1 cellular context compared by ENCODE assay signal in the genomic region with DNA sequence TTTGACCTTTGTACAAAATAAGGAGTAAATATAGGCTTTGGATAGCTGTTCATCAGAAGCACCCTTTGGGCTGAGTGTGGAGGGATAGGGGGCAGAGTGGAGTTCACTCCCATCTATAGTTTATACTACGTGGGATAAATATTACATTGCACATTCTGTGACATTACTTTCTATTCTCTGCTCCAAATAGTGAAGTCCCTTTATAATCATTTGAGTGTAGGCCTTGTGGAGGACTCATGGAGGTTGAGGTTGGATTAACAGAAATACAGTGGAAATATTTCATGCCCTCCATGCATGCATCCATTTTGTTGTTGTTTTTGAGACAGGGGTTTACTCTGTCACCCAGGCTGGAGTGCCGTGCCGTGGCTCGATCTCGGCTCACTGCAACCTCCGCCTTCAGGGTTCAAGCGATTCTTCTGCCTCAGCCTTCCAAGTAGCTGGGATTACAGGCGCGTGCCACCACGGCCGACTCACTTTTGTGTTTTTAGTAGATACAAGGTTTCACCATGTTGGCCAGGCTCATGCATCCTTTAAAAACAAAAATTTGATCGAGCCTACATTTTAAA.
TF ChIP-seq lines count a peak whose summit lies in the region.

No MANE protein-coding gene starts in this region.

TF ChIP-seq in K562, 482 proteins besides CTCF, POLR2A, EP300 and RAD21 (continued from another document and continues in another):
- TF ChIP-seq, protein P1, sequence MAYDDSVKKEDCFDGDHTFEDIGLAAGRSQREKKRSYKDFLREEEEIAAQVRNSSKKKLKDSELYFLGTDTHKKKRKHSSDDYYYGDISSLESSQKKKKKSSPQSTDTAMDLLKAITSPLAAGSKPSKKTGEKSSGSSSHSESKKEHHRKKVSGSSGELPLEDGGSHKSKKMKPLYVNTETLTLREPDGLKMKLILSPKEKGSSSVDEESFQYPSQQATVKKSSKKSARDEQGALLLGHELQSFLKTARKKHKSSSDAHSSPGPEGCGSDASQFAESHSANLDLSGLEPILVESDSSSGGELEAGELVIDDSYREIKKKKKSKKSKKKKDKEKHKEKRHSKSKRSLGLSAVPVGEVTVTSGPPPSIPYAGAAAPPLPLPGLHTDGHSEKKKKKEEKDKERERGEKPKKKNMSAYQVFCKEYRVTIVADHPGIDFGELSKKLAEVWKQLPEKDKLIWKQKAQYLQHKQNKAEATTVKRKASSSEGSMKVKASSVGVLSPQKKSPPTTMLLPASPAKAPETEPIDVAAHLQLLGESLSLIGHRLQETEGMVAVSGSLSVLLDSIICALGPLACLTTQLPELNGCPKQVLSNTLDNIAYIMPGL (CRISPR knock-in tag; IDR thresholded peaks at IDR 0.05) = no peak
- TF ChIP-seq NR1H2 (CRISPR knock-in tag; IDR thresholded peaks at IDR 0.05) = no peak
- TF ChIP-seq ZNF121 (CRISPR knock-in tag; conservative IDR thresholded peaks at IDR 0.05) = no peak
- TF ChIP-seq, protein P2, sequence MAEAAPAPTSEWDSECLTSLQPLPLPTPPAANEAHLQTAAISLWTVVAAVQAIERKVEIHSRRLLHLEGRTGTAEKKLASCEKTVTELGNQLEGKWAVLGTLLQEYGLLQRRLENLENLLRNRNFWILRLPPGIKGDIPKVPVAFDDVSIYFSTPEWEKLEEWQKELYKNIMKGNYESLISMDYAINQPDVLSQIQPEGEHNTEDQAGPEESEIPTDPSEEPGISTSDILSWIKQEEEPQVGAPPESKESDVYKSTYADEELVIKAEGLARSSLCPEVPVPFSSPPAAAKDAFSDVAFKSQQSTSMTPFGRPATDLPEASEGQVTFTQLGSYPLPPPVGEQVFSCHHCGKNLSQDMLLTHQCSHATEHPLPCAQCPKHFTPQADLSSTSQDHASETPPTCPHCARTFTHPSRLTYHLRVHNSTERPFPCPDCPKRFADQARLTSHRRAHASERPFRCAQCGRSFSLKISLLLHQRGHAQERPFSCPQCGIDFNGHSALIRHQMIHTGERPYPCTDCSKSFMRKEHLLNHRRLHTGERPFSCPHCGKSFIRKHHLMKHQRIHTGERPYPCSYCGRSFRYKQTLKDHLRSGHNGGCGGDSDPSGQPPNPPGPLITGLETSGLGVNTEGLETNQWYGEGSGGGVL (CRISPR knock-in tag; IDR thresholded peaks at IDR 0.05) = no peak
- TF ChIP-seq ZNF57 (CRISPR knock-in tag; IDR thresholded peaks at IDR 0.05) = no peak
- TF ChIP-seq ZNF766 (CRISPR knock-in tag; conservative IDR thresholded peaks at IDR 0.05) = no peak
- TF ChIP-seq, protein P3, sequence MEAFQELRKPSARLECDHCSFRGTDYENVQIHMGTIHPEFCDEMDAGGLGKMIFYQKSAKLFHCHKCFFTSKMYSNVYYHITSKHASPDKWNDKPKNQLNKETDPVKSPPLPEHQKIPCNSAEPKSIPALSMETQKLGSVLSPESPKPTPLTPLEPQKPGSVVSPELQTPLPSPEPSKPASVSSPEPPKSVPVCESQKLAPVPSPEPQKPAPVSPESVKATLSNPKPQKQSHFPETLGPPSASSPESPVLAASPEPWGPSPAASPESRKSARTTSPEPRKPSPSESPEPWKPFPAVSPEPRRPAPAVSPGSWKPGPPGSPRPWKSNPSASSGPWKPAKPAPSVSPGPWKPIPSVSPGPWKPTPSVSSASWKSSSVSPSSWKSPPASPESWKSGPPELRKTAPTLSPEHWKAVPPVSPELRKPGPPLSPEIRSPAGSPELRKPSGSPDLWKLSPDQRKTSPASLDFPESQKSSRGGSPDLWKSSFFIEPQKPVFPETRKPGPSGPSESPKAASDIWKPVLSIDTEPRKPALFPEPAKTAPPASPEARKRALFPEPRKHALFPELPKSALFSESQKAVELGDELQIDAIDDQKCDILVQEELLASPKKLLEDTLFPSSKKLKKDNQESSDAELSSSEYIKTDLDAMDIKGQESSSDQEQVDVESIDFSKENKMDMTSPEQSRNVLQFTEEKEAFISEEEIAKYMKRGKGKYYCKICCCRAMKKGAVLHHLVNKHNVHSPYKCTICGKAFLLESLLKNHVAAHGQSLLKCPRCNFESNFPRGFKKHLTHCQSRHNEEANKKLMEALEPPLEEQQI (IDR thresholded peaks at IDR 0.05) = 0 out of 2 replicates have a peak, but pooled peaks have one; percentile 11
- no peak for TF ChIP-seq SUPT5H (IDR thresholded peaks at IDR 0.05)
- no peak for TF ChIP-seq NCOA2 (IDR thresholded peaks at IDR 0.05; ENCODE audit: partially characterized antibody in 2 of 2)
- no peak for TF ChIP-seq ZNF174 (CRISPR knock-in tag; IDR thresholded peaks at IDR 0.05)
- no peak for TF ChIP-seq HCFC1 (IDR thresholded peaks at IDR 0.05; ENCODE audit: low read depth, low read length)
- TF ChIP-seq JUND (IDR thresholded peaks at IDR 0.05; ENCODE audit: borderline replicate concordance, low read depth, low read length) = no peak
- 0 out of 3 replicates have a peak, but pooled peaks have one; percentile 31 for TF ChIP-seq JUND (tag; IDR thresholded peaks at IDR 0.05; ENCODE audit: borderline replicate concordance, low read depth, low read length)
- no peak for TF ChIP-seq CHCHD3 (CRISPR knock-in tag; IDR thresholded peaks at IDR 0.05)
- TF ChIP-seq CTBP1 (IDR thresholded peaks at IDR 0.05; ENCODE audit: borderline replicate concordance) = no peak
- TF ChIP-seq KDM1A (IDR thresholded peaks at IDR 0.05) = 0 out of 4 replicates have a peak, but pooled peaks of 1 of the 2 experiments have one; percentile 0
- TF ChIP-seq FIP1L1 (IDR thresholded peaks at IDR 0.05; ENCODE audit: low read depth, low read length, poor library complexity, severe bottlenecking) = no peak
- TF ChIP-seq YY1 (IDR thresholded peaks at IDR 0.05; ENCODE audit: borderline replicate concordance in 1 of 3, control insufficient read depth in 1 of 3, extremely low read depth in 1 of 3, insufficient read depth in 3 of 3, insufficient read length in 1 of 3, insufficient replicate concordance in 2 of 3, low read depth in 1 of 3, low read length in 2 of 3) = peak in 1 of 3 experiments; percentile 65
- TF ChIP-seq, protein P4, sequence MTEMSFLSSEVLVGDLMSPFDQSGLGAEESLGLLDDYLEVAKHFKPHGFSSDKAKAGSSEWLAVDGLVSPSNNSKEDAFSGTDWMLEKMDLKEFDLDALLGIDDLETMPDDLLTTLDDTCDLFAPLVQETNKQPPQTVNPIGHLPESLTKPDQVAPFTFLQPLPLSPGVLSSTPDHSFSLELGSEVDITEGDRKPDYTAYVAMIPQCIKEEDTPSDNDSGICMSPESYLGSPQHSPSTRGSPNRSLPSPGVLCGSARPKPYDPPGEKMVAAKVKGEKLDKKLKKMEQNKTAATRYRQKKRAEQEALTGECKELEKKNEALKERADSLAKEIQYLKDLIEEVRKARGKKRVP (CRISPR knock-in tag; IDR thresholded peaks at IDR 0.05) = no peak
- no peak for TF ChIP-seq TFAM (CRISPR knock-in tag; conservative IDR thresholded peaks at IDR 0.05)
- no peak for TF ChIP-seq MEF2A (IDR thresholded peaks at IDR 0.05; ENCODE audit: control insufficient read depth, low read depth, low read length)
- peak; percentile 39; the same call in 1 of the 2 replicates for TF ChIP-seq BACH1 (tag; IDR thresholded peaks at IDR 0.05)
- no peak for TF ChIP-seq SNIP1 (IDR thresholded peaks at IDR 0.05; ENCODE audit: low read depth)
- no peak for TF ChIP-seq HDAC3 (IDR thresholded peaks at IDR 0.05; ENCODE audit: borderline replicate concordance, partially characterized antibody)
- no peak for TF ChIP-seq ZNF3 (CRISPR knock-in tag; IDR thresholded peaks at IDR 0.05)
- TF ChIP-seq, protein P5, sequence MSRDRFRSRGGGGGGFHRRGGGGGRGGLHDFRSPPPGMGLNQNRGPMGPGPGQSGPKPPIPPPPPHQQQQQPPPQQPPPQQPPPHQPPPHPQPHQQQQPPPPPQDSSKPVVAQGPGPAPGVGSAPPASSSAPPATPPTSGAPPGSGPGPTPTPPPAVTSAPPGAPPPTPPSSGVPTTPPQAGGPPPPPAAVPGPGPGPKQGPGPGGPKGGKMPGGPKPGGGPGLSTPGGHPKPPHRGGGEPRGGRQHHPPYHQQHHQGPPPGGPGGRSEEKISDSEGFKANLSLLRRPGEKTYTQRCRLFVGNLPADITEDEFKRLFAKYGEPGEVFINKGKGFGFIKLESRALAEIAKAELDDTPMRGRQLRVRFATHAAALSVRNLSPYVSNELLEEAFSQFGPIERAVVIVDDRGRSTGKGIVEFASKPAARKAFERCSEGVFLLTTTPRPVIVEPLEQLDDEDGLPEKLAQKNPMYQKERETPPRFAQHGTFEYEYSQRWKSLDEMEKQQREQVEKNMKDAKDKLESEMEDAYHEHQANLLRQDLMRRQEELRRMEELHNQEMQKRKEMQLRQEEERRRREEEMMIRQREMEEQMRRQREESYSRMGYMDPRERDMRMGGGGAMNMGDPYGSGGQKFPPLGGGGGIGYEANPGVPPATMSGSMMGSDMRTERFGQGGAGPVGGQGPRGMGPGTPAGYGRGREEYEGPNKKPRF (IDR thresholded peaks at IDR 0.05; ENCODE audit: low read depth, low read length) = no peak
- no peak for TF ChIP-seq TCF7L2 (IDR thresholded peaks at IDR 0.05; ENCODE audit: low read depth, low read length)
- TF ChIP-seq, protein P6, sequence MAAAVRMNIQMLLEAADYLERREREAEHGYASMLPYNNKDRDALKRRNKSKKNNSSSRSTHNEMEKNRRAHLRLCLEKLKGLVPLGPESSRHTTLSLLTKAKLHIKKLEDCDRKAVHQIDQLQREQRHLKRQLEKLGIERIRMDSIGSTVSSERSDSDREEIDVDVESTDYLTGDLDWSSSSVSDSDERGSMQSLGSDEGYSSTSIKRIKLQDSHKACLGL (CRISPR knock-in tag; IDR thresholded peaks at IDR 0.05; ENCODE audit: borderline replicate concordance, poor library complexity, severe bottlenecking) = no peak
- TF ChIP-seq PML (IDR thresholded peaks at IDR 0.05; ENCODE audit: low read length) = no peak
- TF ChIP-seq, protein P7, sequence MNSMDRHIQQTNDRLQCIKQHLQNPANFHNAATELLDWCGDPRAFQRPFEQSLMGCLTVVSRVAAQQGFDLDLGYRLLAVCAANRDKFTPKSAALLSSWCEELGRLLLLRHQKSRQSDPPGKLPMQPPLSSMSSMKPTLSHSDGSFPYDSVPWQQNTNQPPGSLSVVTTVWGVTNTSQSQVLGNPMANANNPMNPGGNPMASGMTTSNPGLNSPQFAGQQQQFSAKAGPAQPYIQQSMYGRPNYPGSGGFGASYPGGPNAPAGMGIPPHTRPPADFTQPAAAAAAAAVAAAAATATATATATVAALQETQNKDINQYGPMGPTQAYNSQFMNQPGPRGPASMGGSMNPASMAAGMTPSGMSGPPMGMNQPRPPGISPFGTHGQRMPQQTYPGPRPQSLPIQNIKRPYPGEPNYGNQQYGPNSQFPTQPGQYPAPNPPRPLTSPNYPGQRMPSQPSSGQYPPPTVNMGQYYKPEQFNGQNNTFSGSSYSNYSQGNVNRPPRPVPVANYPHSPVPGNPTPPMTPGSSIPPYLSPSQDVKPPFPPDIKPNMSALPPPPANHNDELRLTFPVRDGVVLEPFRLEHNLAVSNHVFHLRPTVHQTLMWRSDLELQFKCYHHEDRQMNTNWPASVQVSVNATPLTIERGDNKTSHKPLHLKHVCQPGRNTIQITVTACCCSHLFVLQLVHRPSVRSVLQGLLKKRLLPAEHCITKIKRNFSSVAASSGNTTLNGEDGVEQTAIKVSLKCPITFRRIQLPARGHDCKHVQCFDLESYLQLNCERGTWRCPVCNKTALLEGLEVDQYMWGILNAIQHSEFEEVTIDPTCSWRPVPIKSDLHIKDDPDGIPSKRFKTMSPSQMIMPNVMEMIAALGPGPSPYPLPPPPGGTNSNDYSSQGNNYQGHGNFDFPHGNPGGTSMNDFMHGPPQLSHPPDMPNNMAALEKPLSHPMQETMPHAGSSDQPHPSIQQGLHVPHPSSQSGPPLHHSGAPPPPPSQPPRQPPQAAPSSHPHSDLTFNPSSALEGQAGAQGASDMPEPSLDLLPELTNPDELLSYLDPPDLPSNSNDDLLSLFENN (IDR thresholded peaks at IDR 0.05; ENCODE audit: low read depth in 2 of 2, low read length in 2 of 2) = no peak
- TF ChIP-seq RB1 (IDR thresholded peaks at IDR 0.05; ENCODE audit: low read depth) = peak; percentile 40; the same call in 1 of the 2 replicates
